In genomic region chr13:67439365-67439764, GRCh38 we compare ENCODE assay signal across 11 cellular contexts.
"Had no signal": no experiment of that assay in that cellular context is flagged by ENCODE, and none has a peak within 500 bp of the region (broad histone marks: within the 10 kb centered on the region; RNA-seq: fewer than 3 reads in every experiment).

No MANE protein-coding gene starts in this region.

- ATAC-seq: GM23338, HCT116 had no signal

- DNase-seq: GM23248, GOT3, H7, H9, HCEC 1CT, HFFc6 had no signal

- H3K9ac ChIP-seq: GM23248 had no signal

- H2AFZ ChIP-seq: GM23248, GM23338 had no signal

- H3K9me3 ChIP-seq: HAP-1 had no signal

- H3K36me3 ChIP-seq: HAP-1 had no signal

- H3K4me2 ChIP-seq: GM23338 had no signal

- H3K4me1 ChIP-seq: HAP-1 had no signal

- H3K27ac ChIP-seq: GM23248 had no signal

- H3K4me3 ChIP-seq: GM23248, GM23338, HAP-1 had no signal

- FAIRE-seq: H1, H54 had no signal
